In genomic region chr9:33677506-33677809, GRCh38 we compare ENCODE assay signal across 8 cellular contexts.
DNase-seq lines count a peak whose midpoint lies in the region; ATAC-seq and TF ChIP-seq lines count a peak whose summit lies in the region.

No MANE protein-coding gene starts in this region.

- peaks cover 3% of the 10 kb centered on the region for H3K9me3 Mint-ChIP-seq in glutamatergic neuron (ENCODE audit: unreplicated experiment)

- H3K4me3 Mint-ChIP-seq in T-helper 17 cell (peak overlapping the region; percentile 97), glutamatergic neuron (ENCODE audit: unreplicated experiment) (peak overlapping the region; percentile 97)

- H3K4me3 ChIP-seq in GM08714 (ENCODE audit: low read length) (peak overlapping the region; percentile 29), skeletal muscle cell (ENCODE audit: low read depth, low read length) (peak overlapping the region; percentile 50)

- H3K27ac Mint-ChIP-seq in T-helper 17 cell (peak overlapping the region; percentile 51), glutamatergic neuron (ENCODE audit: unreplicated experiment) (peak overlapping the region; percentile 99)

- ATAC-seq in T-helper 17 cell = no peak
- no peak for ATAC-seq in GM21529 (IDR thresholded peaks at IDR 0.05; ENCODE audit: unreplicated experiment)
- ATAC-seq in GM21390 (IDR thresholded peaks at IDR 0.05; ENCODE audit: unreplicated experiment) = no peak

- DNase-seq in T-helper 17 cell = no peak
- DNase-seq in glutamatergic neuron = no peak
- DNase-seq in skeletal muscle cell (ENCODE audit: low read depth) = no peak
- no peak for DNase-seq in islet precursor cell
- no peak for DNase-seq in SW480 (ENCODE audit: low spot score)

- no peak for TF ChIP-seq CTCF in glutamatergic neuron (IDR thresholded peaks at IDR 0.05; ENCODE audit: partially characterized antibody, unreplicated experiment)

- peaks cover 62% of the 10 kb centered on the region for H3K27me3 Mint-ChIP-seq in T-helper 17 cell
- H3K27me3 Mint-ChIP-seq in glutamatergic neuron (ENCODE audit: unreplicated experiment) = peaks cover 4% of the 10 kb centered on the region

- H3K9me3 ChIP-seq in T-helper 17 cell (ENCODE audit: control insufficient read depth, low read length, poor library complexity, severe bottlenecking) = no peaks in the 10 kb centered on the region

- peaks cover 10% of the 10 kb centered on the region for H3K4me1 Mint-ChIP-seq in T-helper 17 cell
- peaks cover 11% of the 10 kb centered on the region for H3K4me1 Mint-ChIP-seq in glutamatergic neuron (ENCODE audit: low read depth, unreplicated experiment)

- H3K36me3 Mint-ChIP-seq in T-helper 17 cell (ENCODE audit: low read depth) (peaks cover 3% of the 10 kb centered on the region), glutamatergic neuron (ENCODE audit: unreplicated experiment) (no peaks in the 10 kb centered on the region)
